ENCODE assay signal across 21 cellular contexts in the genomic region with DNA sequence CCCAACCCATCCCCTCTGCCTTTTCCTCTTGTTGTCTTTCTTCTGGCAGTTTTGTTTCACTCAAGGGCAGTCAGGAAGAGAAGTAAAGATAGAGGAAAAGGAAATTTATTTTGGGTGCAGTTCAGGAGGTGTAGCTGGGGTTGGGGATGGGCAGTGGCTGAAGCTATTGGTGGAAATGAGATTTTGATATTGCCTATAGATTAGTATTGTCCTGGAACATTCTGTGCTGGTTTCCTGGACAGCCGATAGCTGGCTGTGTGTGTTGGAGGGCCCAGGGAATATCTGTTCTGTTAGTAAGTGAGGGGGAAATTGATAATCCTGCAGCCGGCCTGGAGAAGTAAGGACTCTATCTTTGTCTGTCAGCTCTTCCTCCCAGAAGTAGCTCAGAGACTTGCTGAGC.
A peak's percentile ranks its signal among the peaks of the same experiment; 100 is the strongest.
DNase-seq lines count a peak whose midpoint lies in the region; FAIRE-seq and TF ChIP-seq lines count a peak whose summit lies in the region.
"Had no signal": no experiment of that assay in that cellular context is flagged by ENCODE, and none has a peak within 500 bp of the region (broad histone marks: within the 10 kb centered on the region; RNA-seq: fewer than 3 reads in every experiment).

No MANE protein-coding gene starts in this region.

- TF ChIP-seq CTCF in endothelial cell (IDR thresholded peaks at IDR 0.05; ENCODE audit: unreplicated experiment): no peak
- no peak for TF ChIP-seq CTCF in progenitor cell of endocrine pancreas (IDR thresholded peaks at IDR 0.05; ENCODE audit: unreplicated experiment)
- no peak for TF ChIP-seq CTCF in osteocyte (IDR thresholded peaks at IDR 0.05)

- no peak overlapping the region for H3K4me3 ChIP-seq in BLaER1 treated with 17β-estradiol and CSF1 and Interleukin-3, amounts not matched to agents 10 nM and 100 nM
- H3K4me3 ChIP-seq in Karpas-422 (ENCODE audit: low read length): no peak overlapping the region
- H3K4me3 ChIP-seq: GM12878, K562 had no signal

- no peaks in the 10 kb centered on the region for H3K9me3 Mint-ChIP-seq in endothelial cell (ENCODE audit: unreplicated experiment)
- H3K9me3 Mint-ChIP-seq in progenitor cell of endocrine pancreas (ENCODE audit: low read depth): no peaks in the 10 kb centered on the region
- H3K9me3 Mint-ChIP-seq in osteocyte (ENCODE audit: unreplicated experiment): no peaks in the 10 kb centered on the region
- H3K9me3 Mint-ChIP-seq: CD14-positive monocyte had no signal

- no peaks in the 10 kb centered on the region for H3K36me3 ChIP-seq in BLaER1 treated with 17β-estradiol and CSF1 and Interleukin-3, amounts not matched to agents 10 nM and 100 nM
- no peaks in the 10 kb centered on the region for H3K36me3 ChIP-seq in Karpas-422 (ENCODE audit: insufficient read depth, low read length)
- H3K36me3 ChIP-seq: BE2C had no signal

- H3K27me3 ChIP-seq in BLaER1 treated with 17β-estradiol and CSF1 and Interleukin-3, amounts not matched to agents 10 nM and 100 nM: no peaks in the 10 kb centered on the region
- H3K27me3 ChIP-seq in Karpas-422 (ENCODE audit: low read length): no peaks in the 10 kb centered on the region
- H3K27me3 ChIP-seq: BE2C had no signal

- no peak overlapping the region for H3K9ac ChIP-seq in BLaER1 treated with 17β-estradiol and CSF1 and Interleukin-3, amounts not matched to agents 10 nM and 100 nM
- no peak overlapping the region for H3K9ac ChIP-seq in Karpas-422 (ENCODE audit: low read length)

- H3K36me3 Mint-ChIP-seq in endothelial cell (ENCODE audit: low read depth, unreplicated experiment): no peaks in the 10 kb centered on the region
- H3K36me3 Mint-ChIP-seq in progenitor cell of endocrine pancreas (ENCODE audit: insufficient read depth): no peaks in the 10 kb centered on the region
- no peaks in the 10 kb centered on the region for H3K36me3 Mint-ChIP-seq in osteocyte (ENCODE audit: unreplicated experiment)
- H3K36me3 Mint-ChIP-seq: CD14-positive monocyte; CD4-positive, alpha-beta memory T cell had no signal

- H3K79me2 ChIP-seq in Karpas-422 (ENCODE audit: low read length): no peaks in the 10 kb centered on the region

- peak overlapping the region in 9 of 11 experiments; percentile 5 to 55 (median 37); a peak in 15 of 22 replicates for H3K4me2 ChIP-seq in BLaER1 treated with 17β-estradiol and CSF1 and Interleukin-3, amounts not matched to agents 10 nM and 100 nM
- H3K4me2 ChIP-seq in Karpas-422 (ENCODE audit: low read depth, low read length, poor library complexity, severe bottlenecking): no peak overlapping the region

- no peaks in the 10 kb centered on the region for H3K9me2 ChIP-seq in Karpas-422 (replicated peaks; ENCODE audit: insufficient read depth, low read length)

- H3K27ac Mint-ChIP-seq in endothelial cell (ENCODE audit: unreplicated experiment): peak overlapping the region; percentile 33
- H3K27ac Mint-ChIP-seq in progenitor cell of endocrine pancreas: peak overlapping the region; percentile 26
- H3K27ac Mint-ChIP-seq in osteocyte (ENCODE audit: unreplicated experiment): no peak overlapping the region
- H3K27ac Mint-ChIP-seq: CD14-positive monocyte; CD4-positive, alpha-beta memory T cell; HFFc6 had no signal

- H3K4me1 Mint-ChIP-seq in endothelial cell (ENCODE audit: unreplicated experiment): peaks cover 46% of the 10 kb centered on the region
- peaks cover 45% of the 10 kb centered on the region for H3K4me1 Mint-ChIP-seq in progenitor cell of endocrine pancreas (ENCODE audit: low read depth)
- peaks cover 20% of the 10 kb centered on the region for H3K4me1 Mint-ChIP-seq in osteocyte (ENCODE audit: unreplicated experiment)
- H3K4me1 Mint-ChIP-seq: CD4-positive, alpha-beta memory T cell had no signal

- DNase-seq in GM12891 (ENCODE audit: insufficient read length, low spot score) (no peak), endothelial cell (ENCODE audit: low spot score) (no peak), progenitor cell of endocrine pancreas (ENCODE audit: low spot score, unreplicated experiment) (no peak), NCI-H526 (lab: John Stamatoyannopoulos, UW) (no peak), osteocyte (ENCODE audit: extremely low spot score, unreplicated experiment) (no peak), Karpas-422 (no peak)
- DNase-seq: ACHN; BE2C; CD4-positive, alpha-beta memory T cell; DMS79; GF-D8; GOT3; H7; HFFc6; IMR-90 had no signal

- H3K4me1 ChIP-seq in BLaER1 treated with 17β-estradiol and CSF1 and Interleukin-3, amounts not matched to agents 10 nM and 100 nM: peaks cover 21 to 81% (median 62%) of the 10 kb centered on the region in 10 experiments
- peaks cover 34% of the 10 kb centered on the region for H3K4me1 ChIP-seq in Karpas-422 (ENCODE audit: low read length)

- no peak overlapping the region for H3K27ac ChIP-seq in BLaER1 treated with 17β-estradiol and CSF1 and Interleukin-3, amounts not matched to agents 10 nM and 100 nM
- H3K27ac ChIP-seq in Karpas-422 (ENCODE audit: low read length): no peak overlapping the region

- H3K4me3 Mint-ChIP-seq in endothelial cell (ENCODE audit: unreplicated experiment) (no peak overlapping the region), progenitor cell of endocrine pancreas (ENCODE audit: low read depth) (no peak overlapping the region), osteocyte (ENCODE audit: unreplicated experiment) (no peak overlapping the region)
- H3K4me3 Mint-ChIP-seq: CD14-positive monocyte; CD4-positive, alpha-beta memory T cell; HFFc6 had no signal

- H2AFZ ChIP-seq in Karpas-422 (ENCODE audit: low read length): no peak overlapping the region

- H3K27me3 Mint-ChIP-seq in endothelial cell (ENCODE audit: unreplicated experiment) (peaks cover 3% of the 10 kb centered on the region), progenitor cell of endocrine pancreas (peaks cover 60% of the 10 kb centered on the region), osteocyte (ENCODE audit: unreplicated experiment) (no peaks in the 10 kb centered on the region)

- peaks cover 0 to 5% (median 0%) of the 10 kb centered on the region in 11 experiments; a peak in 3 of 22 replicates for H3K9me3 ChIP-seq in BLaER1 treated with 17β-estradiol and CSF1 and Interleukin-3, amounts not matched to agents 10 nM and 100 nM (replicated peaks in 1 of 11)
- H3K9me3 ChIP-seq in Karpas-422 (ENCODE audit: low read length): no peaks in the 10 kb centered on the region
- H3K9me3 ChIP-seq: BE2C had no signal

- peak; percentile 9 for FAIRE-seq in GM12891 (lab: Jason Lieb, UNC)
- FAIRE-seq: A204.1, GM12878, HTR-8/SVneo, K562 had no signal

- H4K20me1 ChIP-seq in BLaER1 treated with 17β-estradiol and CSF1 and Interleukin-3, amounts not matched to agents 10 nM and 100 nM: peaks cover 5 to 84% (median 61%) of the 10 kb centered on the region in 11 experiments; a peak in 16 of 22 replicates
- H4K20me1 ChIP-seq in Karpas-422 (ENCODE audit: insufficient read depth, low read depth, low read length): peaks cover 13% of the 10 kb centered on the region; the same call in 1 of the 2 replicates

- TF ChIP-seq POLR2A in GM12891 (IDR thresholded peaks at IDR 0.05; ENCODE audit: low read depth, low read length): no peak

TF ChIP-seq in GM12891, 5 proteins besides CTCF, POLR2A, EP300 and RAD21:
- no peak for TF ChIP-seq TAF1 (IDR thresholded peaks at IDR 0.05; ENCODE audit: low read depth, low read length)
- no peak for TF ChIP-seq PAX5 (IDR thresholded peaks at IDR 0.05; ENCODE audit: insufficient read depth, low read length, severe bottlenecking)
- no peak for TF ChIP-seq POU2F2 (IDR thresholded peaks at IDR 0.05; ENCODE audit: low read depth, low read length)
- no peak for TF ChIP-seq POLR2AphosphoS5 (IDR thresholded peaks at IDR 0.05; ENCODE audit: low read depth, low read length)
- TF ChIP-seq SPI1 (IDR thresholded peaks at IDR 0.05; ENCODE audit: low read depth, low read length): no peak
